8 cellular contexts compared by ENCODE assay signal in the genomic region with DNA sequence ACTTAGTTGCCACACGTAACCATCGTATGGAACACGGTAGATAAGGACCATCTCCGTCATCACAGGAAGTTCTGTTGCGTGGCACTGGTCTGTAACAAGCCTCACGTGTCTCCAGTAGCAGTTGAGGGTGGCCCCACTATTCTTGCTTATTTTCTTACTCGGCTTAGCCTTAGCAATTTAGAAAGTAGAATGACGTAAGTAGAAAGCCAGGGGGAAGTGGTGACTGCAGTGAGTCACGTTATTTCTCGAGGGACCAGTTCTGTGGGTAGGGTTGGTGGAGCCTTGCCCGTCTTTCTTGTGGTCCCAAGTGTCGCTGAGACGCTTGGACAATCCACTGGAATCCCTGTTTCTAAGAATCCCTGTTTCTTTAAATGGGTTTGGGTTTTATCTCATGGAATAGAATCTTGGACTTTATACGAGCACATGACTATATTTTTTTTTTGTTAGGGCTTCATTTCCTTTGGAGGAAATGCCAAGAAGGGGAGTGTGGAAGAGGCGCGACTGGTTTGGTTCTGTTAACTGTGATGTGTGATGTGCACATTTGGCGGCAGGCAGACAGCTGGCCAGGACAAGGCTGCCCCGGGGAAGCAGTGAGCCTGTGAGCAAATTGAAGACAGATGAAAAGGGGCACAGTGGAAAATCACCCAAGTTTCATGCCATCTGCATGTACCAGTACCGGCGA.
DNase-seq lines count a peak whose midpoint lies in the region; TF ChIP-seq lines count a peak whose summit lies in the region.

No MANE protein-coding gene starts in this region.

- H3K4me3 ChIP-seq in NB4 (ENCODE audit: low read depth, low read length) (no peak overlapping the region), esophagus muscularis mucosa (no peak overlapping the region), sigmoid colon (no peak overlapping the region), WERI-Rb-1 (ENCODE audit: low read depth, low read length) (no peak overlapping the region)

- DNase-seq in ELR (ENCODE audit: low read depth) = peak; percentile 93
- peak; percentile 4 for DNase-seq in GOT3 (lab: John Stamatoyannopoulos, UW)
- peak; percentile 98 for DNase-seq in NB4 (ENCODE audit: low read depth)
- peak; percentile 35 for DNase-seq in activated T-cell treated with anti-CD3 and anti-CD28 coated beads for 1 hour (ENCODE audit: low read depth)
- no peak for DNase-seq in esophagus muscularis mucosa (ENCODE audit: extremely low spot score)
- peak; percentile 81 for DNase-seq in sigmoid colon
- no peak for DNase-seq in OCI-M2 (lab: John Stamatoyannopoulos, UW; ENCODE audit: unreplicated experiment)
- DNase-seq in WERI-Rb-1 = no peak

- intact Hi-C loops in esophagus muscularis mucosa (cut with DNase I) = loop anchor here (10.0 kb wide), 1 partner anchor 123 kb away; no protein-coding TSS in a partner anchor
- intact Hi-C loops in sigmoid colon (cut with DNase I) = no loop called here

- no peaks in the 10 kb centered on the region for H3K27me3 ChIP-seq in esophagus muscularis mucosa
- no peaks in the 10 kb centered on the region for H3K27me3 ChIP-seq in sigmoid colon
- no peaks in the 10 kb centered on the region for H3K27me3 ChIP-seq in WERI-Rb-1 (ENCODE audit: insufficient read depth, low read depth, severe bottlenecking)

- H3K9me3 ChIP-seq in esophagus muscularis mucosa = no peaks in the 10 kb centered on the region
- no peaks in the 10 kb centered on the region for H3K9me3 ChIP-seq in sigmoid colon
- no peaks in the 10 kb centered on the region for H3K9me3 ChIP-seq in WERI-Rb-1 (ENCODE audit: severe bottlenecking)

- H3K27ac ChIP-seq in esophagus muscularis mucosa (replicated peaks in 1 of 4) (peak overlapping the region; percentile 30 to 72 (median 54)), sigmoid colon (peak overlapping the region; percentile 28 to 72 (median 44)), WERI-Rb-1 (no peak overlapping the region)

- TF ChIP-seq POLR2A in NB4 (IDR thresholded peaks at IDR 0.05; ENCODE audit: extremely low read depth, insufficient read length) = no peak
- no peak for TF ChIP-seq POLR2A in esophagus muscularis mucosa (IDR thresholded peaks at IDR 0.05; ENCODE audit: low read depth)
- no peak for TF ChIP-seq POLR2A in sigmoid colon (IDR thresholded peaks at IDR 0.05)

- 66% methylated on average over 20 of the region's 20 CpGs for WGBS in esophagus muscularis mucosa
- 46 to 73% methylated on average over 20 of the region's 20 CpGs for WGBS in sigmoid colon, 2 donors

- TF ChIP-seq CTCF in NB4 (IDR thresholded peaks at IDR 0.05; ENCODE audit: low read depth, low read length) (no peak), esophagus muscularis mucosa (IDR thresholded peaks at IDR 0.05) (no peak), sigmoid colon (IDR thresholded peaks at IDR 0.05) (no peak), WERI-Rb-1 (IDR thresholded peaks at IDR 0.05; ENCODE audit: low read depth, low read length) (no peak)

- H3K4me1 ChIP-seq in esophagus muscularis mucosa (peaks cover 33 to 54% (median 49%) of the 10 kb centered on the region in 4 donors), sigmoid colon (peaks cover 0 to 34% (median 31%) of the 10 kb centered on the region in 4 donors)

- TF ChIP-seq EP300 in esophagus muscularis mucosa (IDR thresholded peaks at IDR 0.05) (no peak), sigmoid colon (IDR thresholded peaks at IDR 0.05) (peak in 2 of 4 donors; percentile 63 to 82)

- H3K36me3 ChIP-seq in esophagus muscularis mucosa = no peaks in the 10 kb centered on the region
- no peaks in the 10 kb centered on the region for H3K36me3 ChIP-seq in sigmoid colon
- H3K36me3 ChIP-seq in WERI-Rb-1 = no peaks in the 10 kb centered on the region

Comparison
In these comparisons a context has a peak if more than half of its experiments do, and no peak if none do; other contexts are left out.
1. DNase-seq: peak in ELR (single experiment), GOT3 (single experiment), NB4 (single experiment), activated T-cell treated with anti-CD3 and anti-CD28 coated beads for 1 hour (single experiment) and sigmoid colon (single experiment); none in esophagus muscularis mucosa (single experiment), OCI-M2 (single experiment) and WERI-Rb-1 (single experiment).